In the genomic region with DNA sequence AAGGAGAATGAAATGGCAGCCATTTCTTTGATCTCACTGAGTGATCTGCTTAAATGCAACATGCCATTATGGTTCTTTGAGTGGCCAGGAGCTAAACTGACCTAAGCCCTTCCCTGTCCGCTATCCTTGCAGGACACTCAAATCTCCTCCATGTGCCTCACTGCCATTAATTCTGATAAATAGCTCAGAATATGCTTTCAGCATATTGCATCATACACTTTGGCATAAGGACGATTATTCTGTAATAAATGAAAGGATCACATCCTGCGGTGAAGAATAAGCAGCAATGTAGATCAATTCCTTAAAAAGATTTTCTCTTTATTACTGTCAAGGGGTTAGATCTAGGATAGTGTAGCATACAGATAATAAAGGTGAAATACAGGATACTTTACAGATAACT, we compare ENCODE assay signal across 25 cellular contexts.
"Had no signal": no experiment of that assay in that cellular context is flagged by ENCODE, and none has a peak within 500 bp of the region (broad histone marks: within the 10 kb centered on the region; RNA-seq: fewer than 3 reads in every experiment).

No MANE protein-coding gene starts in this region.

- H3K79me2 ChIP-seq: parathyroid adenoma had no signal

- DNase-seq: activated B cell treated with CpG ODN at 0.5 μM for 24 hours; activated CD4-positive, alpha-beta T cell treated with anti-CD3 and anti-CD28 coated beads for 4 hours; activated CD4-positive, alpha-beta T cell treated with anti-CD3 and anti-CD28 coated beads, Interleukin-2, amount 50 U/mL, for 48 hours; activated CD8-positive, alpha-beta memory T cell treated with anti-CD3 and anti-CD28 coated beads, Interleukin-2, amount 50 U/mL, for 48 hours; activated effector memory CD4-positive, alpha-beta T cell treated with Interleukin-2 at 50 U/mL for 16 hours; activated naive CD4-positive, alpha-beta T cell treated with anti-CD3 and anti-CD28 coated beads for 36 hours; activated naive CD8-positive, alpha-beta T cell treated with anti-CD3 and anti-CD28 coated beads, Interleukin-2, amount 10 ng/mL, durations not matched to agents 7 days and 5 days; activated T-cell treated with anti-CD3 and anti-CD28 coated beads, Interleukin-2, amount 50 U/mL, for 48 hours; cortex of kidney; endodermal cell; esophagus squamous epithelium; hippocampal formation; left ventricle myocardium inferior; midbrain; natural killer cell; right cardiac atrium; stimulated activated CD4-positive, alpha-beta T cell treated with anti-CD3 and anti-CD28 coated beads, Interleukin-2, amount 100 ng/mL, for 24 hours; trophoblast cell; uterus had no signal

- H3K4me3 Mint-ChIP-seq: activated B cell treated with CpG ODN at 0.5 μM for 24 hours; activated naive CD4-positive, alpha-beta T cell treated with anti-CD3 and anti-CD28 coated beads for 36 hours; activated naive CD8-positive, alpha-beta T cell treated with anti-CD3 and anti-CD28 coated beads, Interleukin-2, amount 10 ng/mL, durations not matched to agents 7 days and 5 days; endodermal cell; natural killer cell; stimulated activated effector memory CD8-positive, alpha-beta T cell treated with anti-CD3 and anti-CD28 coated beads, Interleukin-12 subunit alpha, Interleukin-12 subunit beta, amount 100 ng/mL, for 72 hours; T-helper 1 cell treated with Interleukin-12 subunit alpha and Interleukin-12 subunit beta and Interleukin-4 antibody, amounts not matched to agents 30 μg/mL and 1 μg/mL, for 36 hours had no signal

- H3K9ac ChIP-seq: parathyroid adenoma had no signal

- H3K4me1 ChIP-seq: esophagus squamous epithelium, left ventricle myocardium inferior, parathyroid adenoma, uterus had no signal

- H3K36me3 ChIP-seq: cardiac muscle cell, esophagus squamous epithelium, left ventricle myocardium inferior, neutrophil, uterus had no signal

- ATAC-seq: natural killer cell; right cardiac atrium; stimulated activated effector memory CD8-positive, alpha-beta T cell treated with anti-CD3 and anti-CD28 coated beads, Interleukin-12 subunit alpha, Interleukin-12 subunit beta, amount 100 ng/mL, for 72 hours had no signal

- H2AFZ ChIP-seq: parathyroid adenoma had no signal

- H3K27ac Mint-ChIP-seq: activated B cell treated with CpG ODN at 0.5 μM for 24 hours; activated naive CD4-positive, alpha-beta T cell treated with anti-CD3 and anti-CD28 coated beads for 36 hours; activated naive CD8-positive, alpha-beta T cell treated with anti-CD3 and anti-CD28 coated beads, Interleukin-2, amount 10 ng/mL, durations not matched to agents 7 days and 5 days; endodermal cell; natural killer cell; stimulated activated effector memory CD8-positive, alpha-beta T cell treated with anti-CD3 and anti-CD28 coated beads, Interleukin-12 subunit alpha, Interleukin-12 subunit beta, amount 100 ng/mL, for 72 hours; T-helper 1 cell treated with Interleukin-12 subunit alpha and Interleukin-12 subunit beta and Interleukin-4 antibody, amounts not matched to agents 30 μg/mL and 1 μg/mL, for 36 hours had no signal

- H3K27me3 Mint-ChIP-seq: activated naive CD8-positive, alpha-beta T cell treated with anti-CD3 and anti-CD28 coated beads, Interleukin-2, amount 10 ng/mL, durations not matched to agents 7 days and 5 days had no signal

- H3K36me3 Mint-ChIP-seq: activated naive CD8-positive, alpha-beta T cell treated with anti-CD3 and anti-CD28 coated beads, Interleukin-2, amount 10 ng/mL, durations not matched to agents 7 days and 5 days; stimulated activated effector memory CD8-positive, alpha-beta T cell treated with anti-CD3 and anti-CD28 coated beads, Interleukin-12 subunit alpha, Interleukin-12 subunit beta, amount 100 ng/mL, for 72 hours had no signal

- H3K4me1 Mint-ChIP-seq: activated B cell treated with CpG ODN at 0.5 μM for 24 hours; activated naive CD8-positive, alpha-beta T cell treated with anti-CD3 and anti-CD28 coated beads, Interleukin-2, amount 10 ng/mL, durations not matched to agents 7 days and 5 days; endodermal cell; natural killer cell; stimulated activated effector memory CD8-positive, alpha-beta T cell treated with anti-CD3 and anti-CD28 coated beads, Interleukin-12 subunit alpha, Interleukin-12 subunit beta, amount 100 ng/mL, for 72 hours had no signal

- H3K27me3 ChIP-seq: cardiac muscle cell, neutrophil, uterus had no signal

- H3K4me3 ChIP-seq: cardiac muscle cell, esophagus squamous epithelium, left ventricle myocardium inferior, skin epidermis, uterus had no signal

- H3K27ac ChIP-seq: cardiac muscle cell, esophagus squamous epithelium, left ventricle myocardium inferior, neutrophil, parathyroid adenoma, skin epidermis, uterus had no signal
